8 cellular contexts compared by ENCODE assay signal in genomic region chrX:23742693-23743622, GRCh38. TPM values are rescaled to one million over a fixed set of nuclear protein-coding genes. Genes with fewer than 3 reads are reported as not detected.
A peak's percentile ranks its signal among the peaks of the same experiment; 100 is the strongest.
DNase-seq lines count a peak whose midpoint lies in the region; ATAC-seq, FAIRE-seq and TF ChIP-seq lines count a peak whose summit lies in the region.

ACOT9 (minus strand) TSS chrX:23743276; CDS start chrX:23743144, 132 bp downstream.

- H3K9ac ChIP-seq in kidney (ENCODE audit: low read length in 2 of 2), result peak within 1 kb of the TSS; percentile 41 to 71

- no peaks in the 10 kb centered on the region for H3K9me3 ChIP-seq in kidney (ENCODE audit: control insufficient read depth in 1 of 2, low read length in 2 of 2)

- no peaks in the 10 kb centered on the region for H3K36me3 ChIP-seq in kidney (ENCODE audit: control insufficient read depth in 1 of 2, insufficient read depth in 2 of 2, low read length in 2 of 2)

- H3K4me1 ChIP-seq in kidney (ENCODE audit: control insufficient read depth in 1 of 2, insufficient read depth in 1 of 2, low read depth in 1 of 2, low read length in 2 of 2), result no peaks in the 10 kb centered on the region

- DNase-seq in 8988T (peak; percentile 76), NCI-H2227 treated with DMSO at 0.1 percent for 48 hours (lab: John Stamatoyannopoulos, UW) (peak; percentile 92), cerebellum (ENCODE audit: low spot score) (peak; percentile 87), kidney (peak; percentile 97)
- DNase-seq in stimulated activated CD4-positive, alpha-beta T cell treated with anti-CD3 and anti-CD28 coated beads, Interleukin-15, amount 100 ng/mL, for 1 hour (ENCODE audit: low read depth in 1 of 2, low spot score in 1 of 2), result peak; percentile 20 to 34

- intact Hi-C loops in kidney (cut with DNase I), result no loop called here

- ATAC-seq in GM18508 (IDR thresholded peaks at IDR 0.05; ENCODE audit: insufficient read depth, unreplicated experiment) (peak; percentile 70), HG02981 (IDR thresholded peaks at IDR 0.05; ENCODE audit: unreplicated experiment) (peak; percentile 96)
- ATAC-seq in activated CD4-positive, CD25-positive, alpha-beta regulatory T cell treated with anti-CD3 and anti-CD28 coated beads, Interleukin-2, amount 50 U/mL, for 24 hours, result peak; percentile 96 to 97

- peak within 1 kb of the TSS; percentile 88 to 92 for H3K27ac ChIP-seq in kidney (ENCODE audit: low read depth in 2 of 2, low read length in 2 of 2)

- TF ChIP-seq CTCF in kidney (IDR thresholded peaks at IDR 0.05; ENCODE audit: borderline replicate concordance, extremely low read depth, insufficient read depth), result no peak

- H3K4me3 ChIP-seq in kidney (ENCODE audit: low read length in 2 of 2), result peak within 1 kb of the TSS; percentile 74 to 78

- peak; percentile 86 for FAIRE-seq in kidney (lab: Jason Lieb, UNC)

RNA-seq across cellular contexts. Expression of gene ACOT9, which starts in this region (rescaled TPM):
- total RNA-seq in cerebellum (21.7 TPM), kidney (42.7 TPM)
- polyA plus RNA-seq in kidney (ENCODE audit: insufficient read depth, low read depth, low replicate concordance), result 24.9 TPM

Comparison
In these comparisons a context has a peak if more than half of its experiments do, and no peak if none do; other contexts are left out.
1. Peak in every context shown above with its lines: DNase-seq, ATAC-seq, H3K4me3 ChIP-seq and H3K27ac ChIP-seq.
2. DNase-seq: peak in every context shown above with its lines; median percentile 97 in kidney; 92 in NCI-H2227 treated with DMSO at 0.1 percent for 48 hours; 87 in cerebellum; 76 in 8988T; 27 in stimulated activated CD4-positive, alpha-beta T cell treated with anti-CD3 and anti-CD28 coated beads, Interleukin-15, amount 100 ng/mL, for 1 hour.